15 cellular contexts compared by ENCODE assay signal in the genomic region with DNA sequence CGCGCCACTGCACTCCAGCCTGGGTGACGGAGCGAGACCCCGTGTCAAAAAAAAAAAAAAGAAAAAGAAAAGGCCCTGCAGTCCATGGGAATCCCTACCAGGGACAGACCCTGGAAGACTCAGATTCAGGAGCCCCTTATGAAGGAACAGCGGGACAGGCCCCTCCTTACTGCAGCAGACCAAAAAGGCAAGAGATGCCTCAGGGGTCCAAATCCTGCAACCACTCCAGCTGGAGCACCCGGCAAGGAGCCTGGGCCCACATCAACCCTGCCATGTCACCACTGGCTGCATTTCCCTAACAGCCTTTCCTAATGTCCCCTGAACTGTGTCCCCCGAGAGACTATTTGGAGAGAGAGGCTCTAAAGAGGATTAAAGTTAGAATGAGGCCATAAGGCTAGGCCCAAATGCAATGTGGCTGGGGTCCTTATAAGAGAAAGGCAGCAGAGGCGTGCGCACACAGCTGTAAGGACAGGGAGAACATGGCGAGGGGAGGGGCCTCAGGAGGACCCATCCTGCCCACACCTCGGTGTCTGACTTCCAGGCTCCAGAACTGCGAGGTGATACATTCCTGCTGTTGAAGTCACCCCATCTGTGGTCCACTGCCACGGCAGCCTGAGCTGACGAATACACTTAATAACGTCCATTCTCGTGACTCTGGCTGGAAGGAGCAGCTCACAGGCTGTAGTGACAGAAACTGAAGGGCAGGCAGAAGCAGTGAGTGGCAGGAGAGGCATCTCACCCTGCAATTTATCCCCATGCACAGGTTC.
DNase-seq lines count a peak whose midpoint lies in the region; ATAC-seq and TF ChIP-seq lines count a peak whose summit lies in the region.
"Had no signal": no experiment of that assay in that cellular context is flagged by ENCODE, and none has a peak within 500 bp of the region (broad histone marks: within the 10 kb centered on the region; RNA-seq: fewer than 3 reads in every experiment).

No MANE protein-coding gene starts in this region.

- ATAC-seq in gastroesophageal sphincter (no peak), HG02885 (IDR thresholded peaks at IDR 0.05; ENCODE audit: poor library complexity, unreplicated experiment) (no peak)
- no peak for ATAC-seq in activated T-helper 17 cell treated with anti-CD3 and anti-CD28 coated beads, Interleukin-2, amount 50 U/mL, for 72 hours (replicated peaks)
- ATAC-seq: stimulated activated naive CD8-positive, alpha-beta T cell treated with anti-CD3 and anti-CD28 coated beads, Interleukin-15, amount 100 ng/mL, for 72 hours had no signal

- H3K9me3 Mint-ChIP-seq in T-helper 2 cell treated with Interferon-gamma antibody and Interleukin-4, amounts not matched to agents 5 μg/mL and 100 μg/mL, for 36 hours: no peaks in the 10 kb centered on the region
- no peaks in the 10 kb centered on the region for H3K9me3 Mint-ChIP-seq in activated T-helper 17 cell treated with anti-CD3 and anti-CD28 coated beads, Interleukin-2, amount 50 U/mL, for 72 hours
- H3K9me3 Mint-ChIP-seq: stimulated activated naive CD8-positive, alpha-beta T cell treated with anti-CD3 and anti-CD28 coated beads, Interleukin-15, amount 100 ng/mL, for 72 hours had no signal

- TF ChIP-seq POLR2A in gastroesophageal sphincter (IDR thresholded peaks at IDR 0.05): no peak

- peaks cover 40% of the 10 kb centered on the region for H3K4me1 Mint-ChIP-seq in T-helper 2 cell treated with Interferon-gamma antibody and Interleukin-4, amounts not matched to agents 5 μg/mL and 100 μg/mL, for 36 hours (ENCODE audit: low read depth)
- H3K4me1 Mint-ChIP-seq in activated T-helper 17 cell treated with anti-CD3 and anti-CD28 coated beads, Interleukin-2, amount 50 U/mL, for 72 hours: peaks cover 22% of the 10 kb centered on the region

- H3K9me3 ChIP-seq in gastroesophageal sphincter: no peaks in the 10 kb centered on the region
- H3K9me3 ChIP-seq in skeletal muscle satellite cell (replicated peaks; ENCODE audit: low read length): no peaks in the 10 kb centered on the region

- TF ChIP-seq CTCF in gastroesophageal sphincter (IDR thresholded peaks at IDR 0.05): no peak

- peak overlapping the region; percentile 78 for H3K9ac ChIP-seq in skeletal muscle satellite cell (ENCODE audit: low read depth, low read length)

- no peak for DNase-seq in T-helper 2 cell treated with Interferon-gamma antibody and Interleukin-4, amounts not matched to agents 5 μg/mL and 100 μg/mL, for 36 hours (ENCODE audit: low spot score)
- no peak for DNase-seq in T-helper 2 cell
- DNase-seq in NCI-H82 (lab: John Stamatoyannopoulos, UW): peak; percentile 82
- no peak for DNase-seq in NCI-H510A (lab: John Stamatoyannopoulos, UW)
- DNase-seq: activated CD4-positive, alpha-beta T cell treated with anti-CD3 and anti-CD28 coated beads for 1 hour; foreskin melanocyte; NCI-H526 treated with DMSO at 0.1 percent for 48 hours; stimulated activated CD4-positive, alpha-beta T cell treated with anti-CD3 and anti-CD28 coated beads, Interleukin-4, amount 100 ng/mL, for 1 hour; stimulated activated naive CD8-positive, alpha-beta T cell treated with anti-CD3 and anti-CD28 coated beads, Interleukin-15, amount 100 ng/mL, for 72 hours had no signal

- no peak for TF ChIP-seq EP300 in gastroesophageal sphincter (IDR thresholded peaks at IDR 0.05)

- H3K27ac ChIP-seq in gastroesophageal sphincter: peak overlapping the region; percentile 55 to 91 (median 81)
- H3K27ac ChIP-seq: 22Rv1, SK-N-MC had no signal

- no peak overlapping the region for H3K4me3 Mint-ChIP-seq in T-helper 2 cell treated with Interferon-gamma antibody and Interleukin-4, amounts not matched to agents 5 μg/mL and 100 μg/mL, for 36 hours
- H3K4me3 Mint-ChIP-seq in activated T-helper 17 cell treated with anti-CD3 and anti-CD28 coated beads, Interleukin-2, amount 50 U/mL, for 72 hours: no peak overlapping the region
- H3K4me3 Mint-ChIP-seq: stimulated activated naive CD8-positive, alpha-beta T cell treated with anti-CD3 and anti-CD28 coated beads, Interleukin-15, amount 100 ng/mL, for 72 hours had no signal

- peak overlapping the region; percentile 23 for H3K27ac Mint-ChIP-seq in T-helper 2 cell treated with Interferon-gamma antibody and Interleukin-4, amounts not matched to agents 5 μg/mL and 100 μg/mL, for 36 hours
- no peak overlapping the region for H3K27ac Mint-ChIP-seq in activated T-helper 17 cell treated with anti-CD3 and anti-CD28 coated beads, Interleukin-2, amount 50 U/mL, for 72 hours

- H3K36me3 Mint-ChIP-seq in T-helper 2 cell treated with Interferon-gamma antibody and Interleukin-4, amounts not matched to agents 5 μg/mL and 100 μg/mL, for 36 hours (ENCODE audit: low read depth): peaks cover 13% of the 10 kb centered on the region
- H3K36me3 Mint-ChIP-seq in activated T-helper 17 cell treated with anti-CD3 and anti-CD28 coated beads, Interleukin-2, amount 50 U/mL, for 72 hours (ENCODE audit: low read depth): peaks cover 3% of the 10 kb centered on the region

- H3K27me3 Mint-ChIP-seq in T-helper 2 cell treated with Interferon-gamma antibody and Interleukin-4, amounts not matched to agents 5 μg/mL and 100 μg/mL, for 36 hours (ENCODE audit: low read depth): no peaks in the 10 kb centered on the region
- no peaks in the 10 kb centered on the region for H3K27me3 Mint-ChIP-seq in activated T-helper 17 cell treated with anti-CD3 and anti-CD28 coated beads, Interleukin-2, amount 50 U/mL, for 72 hours
- H3K27me3 Mint-ChIP-seq: stimulated activated naive CD8-positive, alpha-beta T cell treated with anti-CD3 and anti-CD28 coated beads, Interleukin-15, amount 100 ng/mL, for 72 hours had no signal

- H3K36me3 ChIP-seq in gastroesophageal sphincter (peaks cover 0 to 10% of the 10 kb centered on the region in 2 donors), skeletal muscle satellite cell (ENCODE audit: insufficient read depth, low read length) (peaks cover 8% of the 10 kb centered on the region)

- H3K4me3 ChIP-seq in gastroesophageal sphincter (no peak overlapping the region), skeletal muscle satellite cell (ENCODE audit: low read length) (no peak overlapping the region)
- H3K4me3 ChIP-seq: SK-N-MC had no signal

- WGBS in gastroesophageal sphincter (ENCODE audit: low coverage in 1 of 2), 2 donors: 47% methylated on average over 10 of the region's 17 CpGs; no CpG with 5 or more reads in 1 of the 2 donors

- H3K4me1 ChIP-seq in gastroesophageal sphincter (peaks cover 8 to 68% (median 37%) of the 10 kb centered on the region in 3 donors), skeletal muscle satellite cell (ENCODE audit: control insufficient read depth, insufficient read depth, low read length) (peaks cover 52% of the 10 kb centered on the region)

- H3K4me2 ChIP-seq in skeletal muscle satellite cell (ENCODE audit: low read length): peak overlapping the region; percentile 49

- no peaks in the 10 kb centered on the region for H3K27me3 ChIP-seq in gastroesophageal sphincter
- H3K27me3 ChIP-seq in skeletal muscle satellite cell (ENCODE audit: control insufficient read depth, insufficient read depth, low read length): no peaks in the 10 kb centered on the region
